1 cellular context compared by ENCODE assay signal in the genomic region with DNA sequence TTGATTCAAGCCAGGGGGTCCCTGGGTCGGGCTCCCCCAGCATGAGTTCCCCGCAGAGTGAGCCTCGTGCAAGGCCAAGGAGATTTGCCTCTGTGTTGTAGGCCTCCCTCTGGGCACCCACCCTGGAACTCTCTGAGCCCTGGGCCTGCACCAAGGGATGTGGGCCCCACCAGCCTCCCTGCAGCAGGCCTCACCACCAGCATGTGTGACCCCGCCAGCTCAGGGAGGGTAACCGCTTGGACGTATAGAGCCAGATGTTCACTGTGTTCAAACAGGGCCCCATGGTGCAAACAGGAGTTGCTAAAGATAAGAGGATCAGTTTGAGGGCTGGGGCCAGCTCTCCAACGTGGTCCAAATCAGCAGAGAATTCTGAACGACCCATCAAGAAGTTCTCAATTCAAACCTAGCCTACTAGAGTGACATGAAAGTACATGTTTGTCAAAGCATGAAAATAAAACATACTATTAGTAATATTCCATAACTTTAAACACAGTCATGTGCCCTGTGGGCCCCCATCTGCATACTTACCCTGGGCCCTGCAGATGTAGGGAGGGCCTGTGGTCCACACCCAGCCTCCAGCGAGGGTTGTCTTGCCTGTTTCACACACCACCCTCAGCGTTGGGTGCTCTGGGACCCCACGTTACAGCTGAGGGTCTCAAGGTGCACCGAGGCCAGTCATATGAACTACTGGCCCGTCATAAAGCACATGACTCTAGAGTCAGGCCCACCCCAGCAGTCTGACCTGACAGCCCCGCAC.
TF ChIP-seq lines count a peak whose summit lies in the region.

No MANE protein-coding gene starts in this region.

TF ChIP-seq in K562, 482 proteins besides CTCF, POLR2A, EP300 and RAD21 (continued from another document and continues in another):
- TF ChIP-seq PTBP1 (IDR thresholded peaks at IDR 0.05; ENCODE audit: low read depth, low read length) (no peak), POLR3A (IDR thresholded peaks at IDR 0.05; ENCODE audit: borderline replicate concordance, extremely low read depth, insufficient read depth, insufficient read length) (no peak), ADNP (tag; IDR thresholded peaks at IDR 0.05) (no peak), SP2 (IDR thresholded peaks at IDR 0.05; ENCODE audit: extremely low read depth, low read depth, low read length, poor library complexity, severe bottlenecking) (no peak), PTTG1 (tag; IDR thresholded peaks at IDR 0.05; ENCODE audit: low read depth) (no peak), ZNF785 (CRISPR knock-in tag; IDR thresholded peaks at IDR 0.05) (no peak), NFE2L1 (tag; IDR thresholded peaks at IDR 0.05; ENCODE audit: borderline replicate concordance, low read depth) (no peak), ELF2 (CRISPR knock-in tag; IDR thresholded peaks at IDR 0.05) (no peak), SRSF3 (IDR thresholded peaks at IDR 0.05; ENCODE audit: insufficient read depth, low read length) (no peak), ARID1B (IDR thresholded peaks at IDR 0.05) (peak; percentile 87), ZNF175 (CRISPR knock-in tag; IDR thresholded peaks at IDR 0.05; ENCODE audit: low read depth) (no peak), GATAD2B (IDR thresholded peaks at IDR 0.05; ENCODE audit: borderline replicate concordance) (no peak), ZNF696 (CRISPR knock-in tag; conservative IDR thresholded peaks at IDR 0.05) (no peak), SRSF9 (IDR thresholded peaks at IDR 0.05; ENCODE audit: borderline replicate concordance, low read depth, low read length) (no peak), CBFB (CRISPR knock-in tag; IDR thresholded peaks at IDR 0.05) (0 out of 2 replicates have a peak, but pooled peaks have one; percentile 22), PHF20 (IDR thresholded peaks at IDR 0.05; ENCODE audit: partially characterized antibody) (no peak), MYBL2 (IDR thresholded peaks at IDR 0.05; ENCODE audit: low read depth) (0 out of 2 replicates have a peak, but pooled peaks have one; percentile 27), MYBL2 (CRISPR knock-in tag; IDR thresholded peaks at IDR 0.05; ENCODE audit: borderline replicate concordance) (no peak), TEAD4 (IDR thresholded peaks at IDR 0.05; ENCODE audit: low read length) (peak; percentile 88), TEAD4 (CRISPR knock-in tag; IDR thresholded peaks at IDR 0.05; ENCODE audit: borderline replicate concordance) (peak; percentile 45; the same call in 1 of the 2 replicates), GABPA (tag; conservative IDR thresholded peaks at IDR 0.05; ENCODE audit: low read depth) (no peak), CSDE1 (IDR thresholded peaks at IDR 0.05) (no peak), TCF7L2 (IDR thresholded peaks at IDR 0.05; ENCODE audit: low read depth, low read length) (no peak), SMARCA4 (IDR thresholded peaks at IDR 0.05) (peak; percentile 77)
- TF ChIP-seq, protein P1, sequence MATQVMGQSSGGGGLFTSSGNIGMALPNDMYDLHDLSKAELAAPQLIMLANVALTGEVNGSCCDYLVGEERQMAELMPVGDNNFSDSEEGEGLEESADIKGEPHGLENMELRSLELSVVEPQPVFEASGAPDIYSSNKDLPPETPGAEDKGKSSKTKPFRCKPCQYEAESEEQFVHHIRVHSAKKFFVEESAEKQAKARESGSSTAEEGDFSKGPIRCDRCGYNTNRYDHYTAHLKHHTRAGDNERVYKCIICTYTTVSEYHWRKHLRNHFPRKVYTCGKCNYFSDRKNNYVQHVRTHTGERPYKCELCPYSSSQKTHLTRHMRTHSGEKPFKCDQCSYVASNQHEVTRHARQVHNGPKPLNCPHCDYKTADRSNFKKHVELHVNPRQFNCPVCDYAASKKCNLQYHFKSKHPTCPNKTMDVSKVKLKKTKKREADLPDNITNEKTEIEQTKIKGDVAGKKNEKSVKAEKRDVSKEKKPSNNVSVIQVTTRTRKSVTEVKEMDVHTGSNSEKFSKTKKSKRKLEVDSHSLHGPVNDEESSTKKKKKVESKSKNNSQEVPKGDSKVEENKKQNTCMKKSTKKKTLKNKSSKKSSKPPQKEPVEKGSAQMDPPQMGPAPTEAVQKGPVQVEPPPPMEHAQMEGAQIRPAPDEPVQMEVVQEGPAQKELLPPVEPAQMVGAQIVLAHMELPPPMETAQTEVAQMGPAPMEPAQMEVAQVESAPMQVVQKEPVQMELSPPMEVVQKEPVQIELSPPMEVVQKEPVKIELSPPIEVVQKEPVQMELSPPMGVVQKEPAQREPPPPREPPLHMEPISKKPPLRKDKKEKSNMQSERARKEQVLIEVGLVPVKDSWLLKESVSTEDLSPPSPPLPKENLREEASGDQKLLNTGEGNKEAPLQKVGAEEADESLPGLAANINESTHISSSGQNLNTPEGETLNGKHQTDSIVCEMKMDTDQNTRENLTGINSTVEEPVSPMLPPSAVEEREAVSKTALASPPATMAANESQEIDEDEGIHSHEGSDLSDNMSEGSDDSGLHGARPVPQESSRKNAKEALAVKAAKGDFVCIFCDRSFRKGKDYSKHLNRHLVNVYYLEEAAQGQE (CRISPR knock-in tag; IDR thresholded peaks at IDR 0.05; ENCODE audit: low read depth): no peak
- TF ChIP-seq, protein P2, sequence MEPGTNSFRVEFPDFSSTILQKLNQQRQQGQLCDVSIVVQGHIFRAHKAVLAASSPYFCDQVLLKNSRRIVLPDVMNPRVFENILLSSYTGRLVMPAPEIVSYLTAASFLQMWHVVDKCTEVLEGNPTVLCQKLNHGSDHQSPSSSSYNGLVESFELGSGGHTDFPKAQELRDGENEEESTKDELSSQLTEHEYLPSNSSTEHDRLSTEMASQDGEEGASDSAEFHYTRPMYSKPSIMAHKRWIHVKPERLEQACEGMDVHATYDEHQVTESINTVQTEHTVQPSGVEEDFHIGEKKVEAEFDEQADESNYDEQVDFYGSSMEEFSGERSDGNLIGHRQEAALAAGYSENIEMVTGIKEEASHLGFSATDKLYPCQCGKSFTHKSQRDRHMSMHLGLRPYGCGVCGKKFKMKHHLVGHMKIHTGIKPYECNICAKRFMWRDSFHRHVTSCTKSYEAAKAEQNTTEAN (CRISPR knock-in tag; IDR thresholded peaks at IDR 0.05): no peak
- TF ChIP-seq, protein P3, sequence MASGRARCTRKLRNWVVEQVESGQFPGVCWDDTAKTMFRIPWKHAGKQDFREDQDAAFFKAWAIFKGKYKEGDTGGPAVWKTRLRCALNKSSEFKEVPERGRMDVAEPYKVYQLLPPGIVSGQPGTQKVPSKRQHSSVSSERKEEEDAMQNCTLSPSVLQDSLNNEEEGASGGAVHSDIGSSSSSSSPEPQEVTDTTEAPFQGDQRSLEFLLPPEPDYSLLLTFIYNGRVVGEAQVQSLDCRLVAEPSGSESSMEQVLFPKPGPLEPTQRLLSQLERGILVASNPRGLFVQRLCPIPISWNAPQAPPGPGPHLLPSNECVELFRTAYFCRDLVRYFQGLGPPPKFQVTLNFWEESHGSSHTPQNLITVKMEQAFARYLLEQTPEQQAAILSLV (tag; IDR thresholded peaks at IDR 0.05): 0 out of 2 replicates have a peak, but pooled peaks have one; percentile 21
- TF ChIP-seq, protein P4, sequence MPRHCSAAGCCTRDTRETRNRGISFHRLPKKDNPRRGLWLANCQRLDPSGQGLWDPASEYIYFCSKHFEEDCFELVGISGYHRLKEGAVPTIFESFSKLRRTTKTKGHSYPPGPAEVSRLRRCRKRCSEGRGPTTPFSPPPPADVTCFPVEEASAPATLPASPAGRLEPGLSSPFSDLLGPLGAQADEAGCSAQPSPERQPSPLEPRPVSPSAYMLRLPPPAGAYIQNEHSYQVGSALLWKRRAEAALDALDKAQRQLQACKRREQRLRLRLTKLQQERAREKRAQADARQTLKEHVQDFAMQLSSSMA (CRISPR knock-in tag; IDR thresholded peaks at IDR 0.05): no peak
- TF ChIP-seq, protein P5, sequence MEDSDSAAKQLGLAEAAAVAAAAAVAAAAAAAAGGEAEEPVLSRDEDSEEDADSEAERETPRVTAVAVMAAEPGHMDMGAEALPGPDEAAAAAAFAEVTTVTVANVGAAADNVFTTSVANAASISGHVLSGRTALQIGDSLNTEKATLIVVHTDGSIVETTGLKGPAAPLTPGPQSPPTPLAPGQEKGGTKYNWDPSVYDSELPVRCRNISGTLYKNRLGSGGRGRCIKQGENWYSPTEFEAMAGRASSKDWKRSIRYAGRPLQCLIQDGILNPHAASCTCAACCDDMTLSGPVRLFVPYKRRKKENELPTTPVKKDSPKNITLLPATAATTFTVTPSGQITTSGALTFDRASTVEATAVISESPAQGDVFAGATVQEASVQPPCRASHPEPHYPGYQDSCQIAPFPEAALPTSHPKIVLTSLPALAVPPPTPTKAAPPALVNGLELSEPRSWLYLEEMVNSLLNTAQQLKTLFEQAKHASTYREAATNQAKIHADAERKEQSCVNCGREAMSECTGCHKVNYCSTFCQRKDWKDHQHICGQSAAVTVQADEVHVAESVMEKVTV (CRISPR knock-in tag; IDR thresholded peaks at IDR 0.05): no peak
- TF ChIP-seq, protein P6, sequence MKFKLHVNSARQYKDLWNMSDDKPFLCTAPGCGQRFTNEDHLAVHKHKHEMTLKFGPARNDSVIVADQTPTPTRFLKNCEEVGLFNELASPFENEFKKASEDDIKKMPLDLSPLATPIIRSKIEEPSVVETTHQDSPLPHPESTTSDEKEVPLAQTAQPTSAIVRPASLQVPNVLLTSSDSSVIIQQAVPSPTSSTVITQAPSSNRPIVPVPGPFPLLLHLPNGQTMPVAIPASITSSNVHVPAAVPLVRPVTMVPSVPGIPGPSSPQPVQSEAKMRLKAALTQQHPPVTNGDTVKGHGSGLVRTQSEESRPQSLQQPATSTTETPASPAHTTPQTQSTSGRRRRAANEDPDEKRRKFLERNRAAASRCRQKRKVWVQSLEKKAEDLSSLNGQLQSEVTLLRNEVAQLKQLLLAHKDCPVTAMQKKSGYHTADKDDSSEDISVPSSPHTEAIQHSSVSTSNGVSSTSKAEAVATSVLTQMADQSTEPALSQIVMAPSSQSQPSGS (CRISPR knock-in tag; IDR thresholded peaks at IDR 0.05): no peak
- TF ChIP-seq, protein P7, sequence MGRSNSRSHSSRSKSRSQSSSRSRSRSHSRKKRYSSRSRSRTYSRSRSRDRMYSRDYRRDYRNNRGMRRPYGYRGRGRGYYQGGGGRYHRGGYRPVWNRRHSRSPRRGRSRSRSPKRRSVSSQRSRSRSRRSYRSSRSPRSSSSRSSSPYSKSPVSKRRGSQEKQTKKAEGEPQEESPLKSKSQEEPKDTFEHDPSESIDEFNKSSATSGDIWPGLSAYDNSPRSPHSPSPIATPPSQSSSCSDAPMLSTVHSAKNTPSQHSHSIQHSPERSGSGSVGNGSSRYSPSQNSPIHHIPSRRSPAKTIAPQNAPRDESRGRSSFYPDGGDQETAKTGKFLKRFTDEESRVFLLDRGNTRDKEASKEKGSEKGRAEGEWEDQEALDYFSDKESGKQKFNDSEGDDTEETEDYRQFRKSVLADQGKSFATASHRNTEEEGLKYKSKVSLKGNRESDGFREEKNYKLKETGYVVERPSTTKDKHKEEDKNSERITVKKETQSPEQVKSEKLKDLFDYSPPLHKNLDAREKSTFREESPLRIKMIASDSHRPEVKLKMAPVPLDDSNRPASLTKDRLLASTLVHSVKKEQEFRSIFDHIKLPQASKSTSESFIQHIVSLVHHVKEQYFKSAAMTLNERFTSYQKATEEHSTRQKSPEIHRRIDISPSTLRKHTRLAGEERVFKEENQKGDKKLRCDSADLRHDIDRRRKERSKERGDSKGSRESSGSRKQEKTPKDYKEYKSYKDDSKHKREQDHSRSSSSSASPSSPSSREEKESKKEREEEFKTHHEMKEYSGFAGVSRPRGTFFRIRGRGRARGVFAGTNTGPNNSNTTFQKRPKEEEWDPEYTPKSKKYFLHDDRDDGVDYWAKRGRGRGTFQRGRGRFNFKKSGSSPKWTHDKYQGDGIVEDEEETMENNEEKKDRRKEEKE (IDR thresholded peaks at IDR 0.05; ENCODE audit: borderline replicate concordance in 1 of 2, control insufficient read depth in 1 of 2, low read depth in 2 of 2, low read length in 1 of 2): no peak
- TF ChIP-seq, protein P8, sequence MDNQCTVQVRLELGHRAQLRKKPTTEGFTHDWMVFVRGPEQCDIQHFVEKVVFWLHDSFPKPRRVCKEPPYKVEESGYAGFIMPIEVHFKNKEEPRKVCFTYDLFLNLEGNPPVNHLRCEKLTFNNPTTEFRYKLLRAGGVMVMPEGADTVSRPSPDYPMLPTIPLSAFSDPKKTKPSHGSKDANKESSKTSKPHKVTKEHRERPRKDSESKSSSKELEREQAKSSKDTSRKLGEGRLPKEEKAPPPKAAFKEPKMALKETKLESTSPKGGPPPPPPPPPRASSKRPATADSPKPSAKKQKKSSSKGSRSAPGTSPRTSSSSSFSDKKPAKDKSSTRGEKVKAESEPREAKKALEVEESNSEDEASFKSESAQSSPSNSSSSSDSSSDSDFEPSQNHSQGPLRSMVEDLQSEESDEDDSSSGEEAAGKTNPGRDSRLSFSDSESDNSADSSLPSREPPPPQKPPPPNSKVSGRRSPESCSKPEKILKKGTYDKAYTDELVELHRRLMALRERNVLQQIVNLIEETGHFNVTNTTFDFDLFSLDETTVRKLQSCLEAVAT (IDR thresholded peaks at IDR 0.05): peak in 1 of 2 experiments; percentile 25; a peak in 1 of 4 replicates
- TF ChIP-seq, protein P9, sequence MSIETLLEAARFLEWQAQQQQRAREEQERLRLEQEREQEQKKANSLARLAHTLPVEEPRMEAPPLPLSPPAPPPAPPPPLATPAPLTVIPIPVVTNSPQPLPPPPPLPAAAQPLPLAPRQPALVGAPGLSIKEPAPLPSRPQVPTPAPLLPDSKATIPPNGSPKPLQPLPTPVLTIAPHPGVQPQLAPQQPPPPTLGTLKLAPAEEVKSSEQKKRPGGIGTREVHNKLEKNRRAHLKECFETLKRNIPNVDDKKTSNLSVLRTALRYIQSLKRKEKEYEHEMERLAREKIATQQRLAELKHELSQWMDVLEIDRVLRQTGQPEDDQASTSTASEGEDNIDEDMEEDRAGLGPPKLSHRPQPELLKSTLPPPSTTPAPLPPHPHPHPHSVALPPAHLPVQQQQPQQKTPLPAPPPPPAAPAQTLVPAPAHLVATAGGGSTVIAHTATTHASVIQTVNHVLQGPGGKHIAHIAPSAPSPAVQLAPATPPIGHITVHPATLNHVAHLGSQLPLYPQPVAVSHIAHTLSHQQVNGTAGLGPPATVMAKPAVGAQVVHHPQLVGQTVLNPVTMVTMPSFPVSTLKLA (conservative IDR thresholded peaks at IDR 0.05): peak; percentile 45 to 74; a peak in 3 of 4 replicates
